Comparison of ENCODE assay signal across 10 cellular contexts in genomic region chr15:66388576-66388975, GRCh38. TPM values are rescaled to one million over a fixed set of nuclear protein-coding genes. Genes with fewer than 3 reads are reported as not detected.
DNase-seq lines count a peak whose midpoint lies in the region; TF ChIP-seq lines count a peak whose summit lies in the region.
"Had no signal": no experiment of that assay in that cellular context is flagged by ENCODE, and none has a peak within 500 bp of the region (broad histone marks: within the 10 kb centered on the region; RNA-seq: fewer than 3 reads in every experiment).

No MANE protein-coding gene starts in this region.

- no peaks in the 10 kb centered on the region for H3K9me3 Mint-ChIP-seq in Calu3 (ENCODE audit: low read depth, unreplicated experiment)
- H3K9me3 Mint-ChIP-seq in chondrocyte (ENCODE audit: low read depth) = no peaks in the 10 kb centered on the region

- TF ChIP-seq EP300 in neural cell (conservative IDR thresholded peaks at IDR 0.05; ENCODE audit: poor library complexity, severe bottlenecking) = no peak

- H3K27ac Mint-ChIP-seq in Calu3 (ENCODE audit: unreplicated experiment) (no peak overlapping the region), chondrocyte (ENCODE audit: unreplicated experiment) (no peak overlapping the region)

- H3K9me3 ChIP-seq in Loucy (ENCODE audit: insufficient read depth, low read depth, low read length) (no peaks in the 10 kb centered on the region), neural cell (ENCODE audit: low read length) (no peaks in the 10 kb centered on the region), prostate gland (no peaks in the 10 kb centered on the region)

- no peaks in the 10 kb centered on the region for H3K27me3 Mint-ChIP-seq in Calu3 (ENCODE audit: unreplicated experiment)
- H3K27me3 Mint-ChIP-seq in chondrocyte (ENCODE audit: low read depth) = no peaks in the 10 kb centered on the region

- no TSS peak for BruUV-seq in Calu3 (replicated peaks; lab: Mats Ljungman, UMichigan)

- TF ChIP-seq CTCF in Calu3 (IDR thresholded peaks at IDR 0.05; ENCODE audit: unreplicated experiment) (no peak), Loucy (conservative IDR thresholded peaks at IDR 0.05; ENCODE audit: low read length) (no peak), chondrocyte (IDR thresholded peaks at IDR 0.05) (no peak), neural cell (IDR thresholded peaks at IDR 0.05; ENCODE audit: poor library complexity, severe bottlenecking) (no peak), prostate gland (IDR thresholded peaks at IDR 0.05) (no peak)

- WGBS in prostate gland = 82% methylated on average over 5 of the region's 5 CpGs

- TF ChIP-seq POLR2A in prostate gland (IDR thresholded peaks at IDR 0.05) = no peak

- TF ChIP-seq RAD21 in neural cell (conservative IDR thresholded peaks at IDR 0.05) = no peak

- H2AFZ ChIP-seq in Loucy (ENCODE audit: low read length) (no peak overlapping the region), neural cell (ENCODE audit: low read depth, low read length) (no peak overlapping the region)

- H3K36me3 Mint-ChIP-seq in Calu3 (ENCODE audit: insufficient read depth, unreplicated experiment) (peaks cover 33% of the 10 kb centered on the region), chondrocyte (ENCODE audit: low read depth) (no peaks in the 10 kb centered on the region)

- H3K9ac ChIP-seq in Loucy (ENCODE audit: low read depth, low read length, poor library complexity, severe bottlenecking) (peak overlapping the region; percentile 75), neural cell (ENCODE audit: low read length) (no peak overlapping the region)

- H3K9me2 ChIP-seq in Loucy (replicated peaks; ENCODE audit: low read depth, low read length) = no peaks in the 10 kb centered on the region
- H3K9me2 ChIP-seq in neural cell (ENCODE audit: insufficient read depth, low read length) = no peaks in the 10 kb centered on the region

- no peak overlapping the region for H3K27ac ChIP-seq in neural cell (ENCODE audit: low read length)
- no peak overlapping the region for H3K27ac ChIP-seq in prostate gland

- H3K79me2 ChIP-seq in Loucy (ENCODE audit: insufficient read depth, low read length) (peaks cover 71% of the 10 kb centered on the region), neural cell (replicated peaks; ENCODE audit: insufficient read depth, low read length) (peaks cover 32% of the 10 kb centered on the region)

- H3F3A ChIP-seq in Loucy (ENCODE audit: low read depth) (0 out of 2 replicates have a peak, but pooled peaks cover 7% of the 10 kb centered on the region), neural cell (ENCODE audit: insufficient read depth, low read length, poor library complexity, severe bottlenecking) (no peaks in the 10 kb centered on the region)

- intact Hi-C loops in Calu3 (cut with micrococcal nuclease; ENCODE audit: unreplicated experiment) = loop anchor here (5.0 kb wide), 1 partner anchor 94 kb away; no protein-coding TSS in a partner anchor
- intact Hi-C loops in prostate gland (cut with DNase I) = no loop called here

- H3K36me3 ChIP-seq in Loucy (ENCODE audit: insufficient read depth, low read length) (no peaks in the 10 kb centered on the region), neural cell (ENCODE audit: insufficient read depth, low read length) (no peaks in the 10 kb centered on the region), prostate gland (no peaks in the 10 kb centered on the region)

- peak overlapping the region; percentile 89 for H3K4me2 ChIP-seq in Loucy (ENCODE audit: low read depth, low read length, poor library complexity, severe bottlenecking)
- no peak overlapping the region for H3K4me2 ChIP-seq in neural cell (ENCODE audit: low read length)

- H4K20me1 ChIP-seq in Loucy (ENCODE audit: insufficient read depth, low read length, poor library complexity, severe bottlenecking) = peaks cover 48% of the 10 kb centered on the region
- no peaks in the 10 kb centered on the region for H4K20me1 ChIP-seq in neural cell (ENCODE audit: insufficient read depth)

- DNase-seq in Calu3 (no peak), chondrocyte (ENCODE audit: low spot score) (no peak), NCI-H2171 treated with DMSO at 0.1 percent for 48 hours (lab: John Stamatoyannopoulos, UW) (no peak), prostate gland (ENCODE audit: low spot score) (no peak), glomerular visceral epithelial cell (ENCODE audit: extremely low spot score) (no peak)
- no peak for DNase-seq in effector CD8-positive, alpha-beta T cell (lab: John Stamatoyannopoulos, UW)
- DNase-seq: activated gamma-delta T cell, H7 had no signal

- H3K4me1 Mint-ChIP-seq in Calu3 (ENCODE audit: low read depth, unreplicated experiment) (peaks cover 40% of the 10 kb centered on the region), chondrocyte (ENCODE audit: low read depth) (peaks cover 47% of the 10 kb centered on the region)

- CTCF ChIA-PET in Calu3 (lab: Charles Lee) = interaction anchor here (0.7 kb wide), 3 partner anchors 79 to 314 kb away, joined by 3 to 7 read pairs (median 4); partner anchors contain the start of gene SMAD6

- no peaks in the 10 kb centered on the region for H3K27me3 ChIP-seq in Loucy (ENCODE audit: insufficient read depth, low read length, poor library complexity, severe bottlenecking)
- H3K27me3 ChIP-seq in neural cell (ENCODE audit: insufficient read depth, low read depth, low read length) = no peaks in the 10 kb centered on the region
- no peaks in the 10 kb centered on the region for H3K27me3 ChIP-seq in prostate gland (replicated peaks; ENCODE audit: insufficient read depth)

- H3K4me1 ChIP-seq in Loucy (ENCODE audit: insufficient read depth, low read length, poor library complexity, severe bottlenecking) = peaks cover 53% of the 10 kb centered on the region
- H3K4me1 ChIP-seq in prostate gland (replicated peaks) = peaks cover 7% of the 10 kb centered on the region

- H3K4me3 Mint-ChIP-seq in Calu3 (ENCODE audit: low read depth, unreplicated experiment) (peak overlapping the region; percentile 98), chondrocyte (ENCODE audit: unreplicated experiment) (peak overlapping the region; percentile 81)

- H3K4me3 ChIP-seq in Loucy (ENCODE audit: low read length, poor library complexity, severe bottlenecking) (peak overlapping the region; percentile 97), neural cell (ENCODE audit: low read length) (peak overlapping the region; percentile 92), prostate gland (no peak overlapping the region)

TF ChIP-seq in neural cell, 6 proteins besides CTCF, POLR2A, EP300 and RAD21:
- TF ChIP-seq EZH2 (IDR thresholded peaks at IDR 0.05; ENCODE audit: borderline replicate concordance, insufficient read depth, low read length, poor library complexity, severe bottlenecking) = no peak
- TF ChIP-seq MXI1 (conservative IDR thresholded peaks at IDR 0.05; ENCODE audit: poor library complexity, severe bottlenecking) = no peak
- no peak for TF ChIP-seq POLR2AphosphoS5 (IDR thresholded peaks at IDR 0.05)
- TF ChIP-seq, protein P1, sequence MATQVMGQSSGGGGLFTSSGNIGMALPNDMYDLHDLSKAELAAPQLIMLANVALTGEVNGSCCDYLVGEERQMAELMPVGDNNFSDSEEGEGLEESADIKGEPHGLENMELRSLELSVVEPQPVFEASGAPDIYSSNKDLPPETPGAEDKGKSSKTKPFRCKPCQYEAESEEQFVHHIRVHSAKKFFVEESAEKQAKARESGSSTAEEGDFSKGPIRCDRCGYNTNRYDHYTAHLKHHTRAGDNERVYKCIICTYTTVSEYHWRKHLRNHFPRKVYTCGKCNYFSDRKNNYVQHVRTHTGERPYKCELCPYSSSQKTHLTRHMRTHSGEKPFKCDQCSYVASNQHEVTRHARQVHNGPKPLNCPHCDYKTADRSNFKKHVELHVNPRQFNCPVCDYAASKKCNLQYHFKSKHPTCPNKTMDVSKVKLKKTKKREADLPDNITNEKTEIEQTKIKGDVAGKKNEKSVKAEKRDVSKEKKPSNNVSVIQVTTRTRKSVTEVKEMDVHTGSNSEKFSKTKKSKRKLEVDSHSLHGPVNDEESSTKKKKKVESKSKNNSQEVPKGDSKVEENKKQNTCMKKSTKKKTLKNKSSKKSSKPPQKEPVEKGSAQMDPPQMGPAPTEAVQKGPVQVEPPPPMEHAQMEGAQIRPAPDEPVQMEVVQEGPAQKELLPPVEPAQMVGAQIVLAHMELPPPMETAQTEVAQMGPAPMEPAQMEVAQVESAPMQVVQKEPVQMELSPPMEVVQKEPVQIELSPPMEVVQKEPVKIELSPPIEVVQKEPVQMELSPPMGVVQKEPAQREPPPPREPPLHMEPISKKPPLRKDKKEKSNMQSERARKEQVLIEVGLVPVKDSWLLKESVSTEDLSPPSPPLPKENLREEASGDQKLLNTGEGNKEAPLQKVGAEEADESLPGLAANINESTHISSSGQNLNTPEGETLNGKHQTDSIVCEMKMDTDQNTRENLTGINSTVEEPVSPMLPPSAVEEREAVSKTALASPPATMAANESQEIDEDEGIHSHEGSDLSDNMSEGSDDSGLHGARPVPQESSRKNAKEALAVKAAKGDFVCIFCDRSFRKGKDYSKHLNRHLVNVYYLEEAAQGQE (IDR thresholded peaks at IDR 0.05; ENCODE audit: borderline replicate concordance) = no peak
- TF ChIP-seq SMC3 (conservative IDR thresholded peaks at IDR 0.05; ENCODE audit: poor library complexity) = no peak
- no peak for TF ChIP-seq TAF1 (IDR thresholded peaks at IDR 0.05; ENCODE audit: low read depth)
TF ChIP-seq in neural cell: peak in this region for 0.

RNA-seq across cellular contexts. Expression of gene MAP2K1, which starts 1.9 kb away (rescaled TPM):
- 67.6 and 69.1 TPM in 2 replicates for total RNA-seq in Calu3 (2022)
- 44.7 to 49.7 TPM (median 45.1 TPM) in 3 replicates for total RNA-seq in chondrocyte
- polyA plus RNA-seq in neural cell = 23.0 and 24.7 TPM in 2 replicates
- polyA minus RNA-seq in neural cell = 16.1 and 17.6 TPM in 2 replicates
- 10 to 100 TPM; 28.0 to 29.0 TPM for total RNA-seq in prostate gland

RNA-seq across cellular contexts. Expression of gene TIPIN, which starts 32.1 kb away (rescaled TPM):
- total RNA-seq in Calu3 (2022) = 19.8 and 27.0 TPM in 2 replicates
- 6.3 to 11.9 TPM (median 8.2 TPM) in 3 replicates for total RNA-seq in chondrocyte
- polyA plus RNA-seq in neural cell = 2.6 and 7.4 TPM in 2 replicates
- 8.7 and 12.4 TPM in 2 replicates for polyA minus RNA-seq in neural cell
- total RNA-seq in prostate gland = 10 to 100 TPM in 1 of 2 donors, 1 to 10 TPM in 1; 8.0 to 20.1 TPM

Comparison
In these comparisons a context has a peak if more than half of its experiments do, and no peak if none do; other contexts are left out.
1. H3K4me3 ChIP-seq: peak in Loucy (single experiment) and neural cell (single experiment); none in prostate gland (0 of 2).